Comparison of ENCODE assay signal across 18 cellular contexts in the genomic region with DNA sequence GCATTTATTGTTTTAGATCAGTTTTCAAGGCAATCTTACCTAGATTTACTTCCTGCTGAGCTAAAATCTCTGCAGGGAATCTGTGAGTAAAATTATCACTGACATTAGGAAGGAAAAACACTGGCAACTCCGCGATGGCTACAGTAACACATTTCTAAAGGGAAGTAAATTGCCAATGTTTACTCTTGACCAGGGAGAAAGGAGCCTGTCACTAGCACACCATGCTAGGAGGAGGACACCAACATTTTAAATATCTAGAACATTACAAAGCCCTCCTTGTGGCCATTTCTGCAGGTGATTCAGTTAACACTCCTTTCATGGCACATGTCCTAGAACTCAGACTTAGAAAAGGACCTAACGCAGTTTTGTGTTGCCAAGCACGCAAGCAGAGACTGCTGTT. TPM values are rescaled to one million over a fixed set of nuclear protein-coding genes. Genes with fewer than 3 reads are reported as not detected.
DNase-seq lines count a peak whose midpoint lies in the region; ATAC-seq and TF ChIP-seq lines count a peak whose summit lies in the region.
"Had no signal": no experiment of that assay in that cellular context is flagged by ENCODE, and none has a peak within 500 bp of the region (broad histone marks: within the 10 kb centered on the region; RNA-seq: fewer than 3 reads in every experiment).

No MANE protein-coding gene starts in this region.

- intact Hi-C loops in IMR-90 (cut with micrococcal nuclease), result no loop called here
- intact Hi-C loops in A673 (cut with micrococcal nuclease; ENCODE audit: unreplicated experiment), result no loop called here

- no peaks in the 10 kb centered on the region for H3F3A ChIP-seq in neural cell (ENCODE audit: insufficient read depth, low read length, poor library complexity, severe bottlenecking)

- in situ Hi-C loops in G401 (cut with HindIII; ENCODE audit: low sequenced_read_pairs), result no loop called here
- in situ Hi-C loops in IMR-90 (cut with MboI; ENCODE audit: low sequenced_read_pairs), result no loop called here

- no peak for TF ChIP-seq EP300 in neural cell (conservative IDR thresholded peaks at IDR 0.05; ENCODE audit: poor library complexity, severe bottlenecking)

- H3K4ac ChIP-seq in IMR-90 (ENCODE audit: low read depth, low read length), result no peak overlapping the region

- H3K4me1 Mint-ChIP-seq in endothelial cell (ENCODE audit: unreplicated experiment), result peaks cover 37% of the 10 kb centered on the region
- H3K4me1 Mint-ChIP-seq: CD8-positive, alpha-beta memory T cell had no signal

- no peak overlapping the region for H3K4me2 ChIP-seq in IMR-90 (ENCODE audit: low read depth, low read length)
- no peak overlapping the region for H3K4me2 ChIP-seq in neural cell (ENCODE audit: low read length)

- no peak overlapping the region for H4K8ac ChIP-seq in IMR-90 (ENCODE audit: low read depth in 2 of 2, low read length in 2 of 2)

- H3K27ac Mint-ChIP-seq in endothelial cell (ENCODE audit: unreplicated experiment), result no peak overlapping the region
- H3K27ac Mint-ChIP-seq: CD8-positive, alpha-beta memory T cell had no signal

- H3K9me3 ChIP-seq in IMR-90 (ENCODE audit: control insufficient read depth, insufficient read depth, low read length) (no peaks in the 10 kb centered on the region), neural cell (ENCODE audit: low read length) (no peaks in the 10 kb centered on the region), A673 (ENCODE audit: low read depth, low read length, poor library complexity, severe bottlenecking) (no peaks in the 10 kb centered on the region)

- no peak overlapping the region for H4K5ac ChIP-seq in IMR-90 (ENCODE audit: low read depth, low read length)

- POLR2A ChIA-PET in IMR-90 (lab: Charles Lee; ENCODE audit: unreplicated experiment), result no interaction called here
- POLR2A ChIA-PET in A673 (lab: Charles Lee; ENCODE audit: low non-redundant PET), result no interaction called here

- no peak for ATAC-seq in IMR-90 (ENCODE audit: low read depth)
- ATAC-seq: K562, PC-3, SK-N-SH treated with all-trans-retinoic acid at 6 μM for 48 hours had no signal

- peak; percentile 81 for DNase-seq in G401 (ENCODE audit: low spot score)
- no peak for DNase-seq in IMR-90
- peak; percentile 76 for DNase-seq in cerebellar cortex (ENCODE audit: low spot score)
- no peak for DNase-seq in hypothalamus (lab: John Stamatoyannopoulos, UW)
- DNase-seq in A673 (ENCODE audit: low spot score), result no peak
- no peak for DNase-seq in endothelial cell (ENCODE audit: low spot score)
- DNase-seq: CD8-positive, alpha-beta memory T cell; GM23248; MV-4-11; NCI-H2029 treated with DMSO at 0.1 percent for 48 hours; NCI-H774; PC-3; RPMI8226; SHP77 treated with DMSO at 0.1 percent for 48 hours had no signal

- no peak overlapping the region for H2BK20ac ChIP-seq in IMR-90 (ENCODE audit: low read depth, low read length)

- 0 out of 2 replicates have a peak overlapping the region, but pooled peaks have one; percentile 1 for H3K14ac ChIP-seq in IMR-90 (replicated peaks; ENCODE audit: low read depth, low read length)

- H2AK9ac ChIP-seq in IMR-90 (replicated peaks; ENCODE audit: low read depth, low read length, poor library complexity), result no peak overlapping the region

- H3K27me3 ChIP-seq in IMR-90 (ENCODE audit: control insufficient read depth, insufficient read depth, low read length), result no peaks in the 10 kb centered on the region
- no peaks in the 10 kb centered on the region for H3K27me3 ChIP-seq in neural cell (ENCODE audit: insufficient read depth, low read depth, low read length)
- H3K27me3 ChIP-seq in A673 (replicated peaks; ENCODE audit: insufficient read depth, low read depth, low read length, poor library complexity), result no peaks in the 10 kb centered on the region
- H3K27me3 ChIP-seq: BLaER1 treated with 17β-estradiol and CSF1 and Interleukin-3, amounts not matched to agents 10 nM and 100 nM had no signal

- no peaks in the 10 kb centered on the region for H3K9me3 Mint-ChIP-seq in endothelial cell (ENCODE audit: unreplicated experiment)

- H2BK5ac ChIP-seq in IMR-90 (ENCODE audit: low read depth, low read length, poor library complexity, severe bottlenecking), result no peak overlapping the region

- H3K9ac ChIP-seq in IMR-90 (ENCODE audit: low read depth, low read length), result no peak overlapping the region
- H3K9ac ChIP-seq in neural cell (ENCODE audit: low read length), result no peak overlapping the region
- H3K9ac ChIP-seq: BLaER1 treated with 17β-estradiol and CSF1 and Interleukin-3, amounts not matched to agents 10 nM and 100 nM; GM23248 had no signal

- H3K9me2 ChIP-seq in neural cell (ENCODE audit: insufficient read depth, low read length), result no peaks in the 10 kb centered on the region

- H3K4me3 ChIP-seq in IMR-90 (ENCODE audit: insufficient read depth, low read depth, low read length) (no peak overlapping the region), neural cell (ENCODE audit: low read length) (no peak overlapping the region), A673 (ENCODE audit: low read depth, low read length, poor library complexity, severe bottlenecking) (no peak overlapping the region)
- H3K4me3 ChIP-seq: BLaER1 treated with 17β-estradiol and CSF1 and Interleukin-3, amounts not matched to agents 10 nM and 100 nM; GM23248; K562 had no signal

- WGBS in IMR-90 (ENCODE audit: extremely low coverage in 2 of 2, insufficient read length in 1 of 2), 2 experiments, result 100% methylated on average over 1 of the region's 4 CpGs; no CpG with 5 or more reads in 1 of the 2 experiments

- dilution Hi-C loops in IMR-90 (cut with HindIII; ENCODE audit: low sequenced_read_pairs, unreplicated experiment), result no loop called here

- no peaks in the 10 kb centered on the region for H3K27me3 Mint-ChIP-seq in endothelial cell (ENCODE audit: unreplicated experiment)
- H3K27me3 Mint-ChIP-seq: CD8-positive, alpha-beta memory T cell had no signal

- TF ChIP-seq CTCF in IMR-90 (conservative IDR thresholded peaks at IDR 0.05; ENCODE audit: low read depth, low read length), result no peak
- TF ChIP-seq CTCF in neural cell (IDR thresholded peaks at IDR 0.05; ENCODE audit: poor library complexity, severe bottlenecking), result peak; percentile 12
- no peak for TF ChIP-seq CTCF in A673 (conservative IDR thresholded peaks at IDR 0.05; ENCODE audit: low read depth, low read length)
- TF ChIP-seq CTCF in endothelial cell (IDR thresholded peaks at IDR 0.05; ENCODE audit: unreplicated experiment), result no peak

- H4K91ac ChIP-seq in IMR-90 (ENCODE audit: insufficient read depth, low read depth, low read length), result no peak overlapping the region

- no peak for TF ChIP-seq POLR2A in IMR-90 (IDR thresholded peaks at IDR 0.05; ENCODE audit: low read depth, low read length)

- TF ChIP-seq RAD21 in IMR-90 (IDR thresholded peaks at IDR 0.05; ENCODE audit: low read length), result no peak
- TF ChIP-seq RAD21 in neural cell (conservative IDR thresholded peaks at IDR 0.05), result no peak

- no peaks in the 10 kb centered on the region for H3K36me3 Mint-ChIP-seq in endothelial cell (ENCODE audit: low read depth, unreplicated experiment)

- H2AFZ ChIP-seq in IMR-90 (replicated peaks; ENCODE audit: low read length, poor library complexity), result no peak overlapping the region
- H2AFZ ChIP-seq in neural cell (ENCODE audit: low read depth, low read length), result no peak overlapping the region
- H2AFZ ChIP-seq: GM23248 had no signal

- H3K4me1 ChIP-seq in IMR-90 (ENCODE audit: control insufficient read depth, insufficient read depth, low read length) (no peaks in the 10 kb centered on the region; the same call in 1 of the 2 replicates), A673 (ENCODE audit: insufficient read depth, low read length, poor library complexity, severe bottlenecking) (peaks cover 13% of the 10 kb centered on the region)

- BruUV-seq in IMR-90 (replicated peaks; lab: Mats Ljungman, UMichigan) (no TSS peak), A673 (replicated peaks; lab: Mats Ljungman, UMichigan) (no TSS peak)

- H3K4me3 Mint-ChIP-seq in endothelial cell (ENCODE audit: unreplicated experiment), result no peak overlapping the region
- H3K4me3 Mint-ChIP-seq: CD8-positive, alpha-beta memory T cell had no signal

- H3K79me2 ChIP-seq in neural cell (replicated peaks; ENCODE audit: insufficient read depth, low read length), result peaks cover 16% of the 10 kb centered on the region

- H3K18ac ChIP-seq in IMR-90 (ENCODE audit: low read depth, low read length), result no peak overlapping the region

- H3K23ac ChIP-seq in IMR-90 (ENCODE audit: low read depth, low read length), result no peak overlapping the region

- H2BK120ac ChIP-seq in IMR-90 (ENCODE audit: low read depth, low read length), result no peak overlapping the region

- peaks cover 9% of the 10 kb centered on the region for H3K9me1 ChIP-seq in IMR-90 (ENCODE audit: insufficient read depth, low read length)

- peaks cover 8% of the 10 kb centered on the region; the same call in 1 of the 2 replicates for H4K20me1 ChIP-seq in IMR-90 (ENCODE audit: insufficient read depth, low read length)
- no peaks in the 10 kb centered on the region for H4K20me1 ChIP-seq in neural cell (ENCODE audit: insufficient read depth)

- H3K36me3 ChIP-seq in IMR-90 (ENCODE audit: control insufficient read depth, insufficient read depth, low read length) (no peaks in the 10 kb centered on the region), neural cell (ENCODE audit: insufficient read depth, low read length) (no peaks in the 10 kb centered on the region), A673 (ENCODE audit: insufficient read depth, low read length, poor library complexity, severe bottlenecking) (no peaks in the 10 kb centered on the region)

- H3K79me1 ChIP-seq in IMR-90 (ENCODE audit: low read depth in 1 of 2, low read length in 2 of 2), result peaks cover 48 to 84% of the 10 kb centered on the region in 2 experiments

- H2BK15ac ChIP-seq in IMR-90 (ENCODE audit: low read depth, low read length), result no peak overlapping the region

- H3K27ac ChIP-seq in IMR-90 (ENCODE audit: insufficient read depth, low read length) (no peak overlapping the region), neural cell (ENCODE audit: low read length) (no peak overlapping the region), A673 (ENCODE audit: low read depth, low read length, poor library complexity, severe bottlenecking) (no peak overlapping the region)
- H3K27ac ChIP-seq: BLaER1 treated with 17β-estradiol and CSF1 and Interleukin-3, amounts not matched to agents 10 nM and 100 nM; GM23248 had no signal

- H2AK5ac ChIP-seq in IMR-90 (ENCODE audit: low read depth, low read length), result no peak overlapping the region

- CTCF ChIA-PET in IMR-90 (lab: Yijun Ruan, JAX), result no interaction called here
- CTCF ChIA-PET in A673 (lab: Charles Lee), result no interaction called here

- H3K56ac ChIP-seq in IMR-90 (ENCODE audit: extremely low read depth, insufficient read depth, low read length), result no peak overlapping the region

TF ChIP-seq in neural cell, 6 proteins besides CTCF, POLR2A, EP300 and RAD21 (continues in another document):
- no peak for TF ChIP-seq TAF1 (IDR thresholded peaks at IDR 0.05; ENCODE audit: low read depth)

RNA-seq across cellular contexts. Expression of gene TCF4, which starts 58.4 kb away (rescaled TPM):
- total RNA-seq in G401 (2014; rRNA removed; shearing (Covaris generic)), result 1.8 and 6.8 TPM in 2 replicates
- total RNA-seq in IMR-90 (2012; rRNA removed) (83.9 and 87.1 TPM in 2 replicates), A673 (2021) (143 and 147 TPM in 2 replicates), endothelial cell (ENCODE audit: unreplicated experiment) (175 TPM)
- polyA plus RNA-seq in IMR-90 (2012; rRNA removed) (29.0 and 30.0 TPM in 2 replicates), neural cell (4.2 and 7.0 TPM in 2 replicates)
- polyA plus RNA-seq in IMR-90 (2012; cell fraction: cytosol; rRNA removed), result 9.9 and 15.3 TPM in 2 replicates
- polyA plus RNA-seq in IMR-90 (2012; cell fraction: nucleus; rRNA removed; ENCODE audit: low replicate concordance), result 22.4 and 46.6 TPM in 2 replicates
- polyA minus RNA-seq in neural cell, result 31.5 and 32.9 TPM in 2 replicates

Comparison
In these comparisons a context has a peak if more than half of its experiments do, and no peak if none do; other contexts are left out.
1. DNase-seq: peak in G401 (single experiment) and cerebellar cortex (single experiment); none in IMR-90 (single experiment), hypothalamus (0 of 51), A673 (single experiment) and endothelial cell (single experiment).
2. RNA of gene TCF4, which starts 58.4 kb away (total RNA-seq): 175 TPM in endothelial cell (single experiment), 143 to 147 TPM in A673 and 83.9 to 87.1 TPM in IMR-90; 1.8 to 6.8 TPM in G401; every median in the first group is over 10 times any median in the second.